22 cellular contexts compared by ENCODE assay signal in the genomic region with DNA sequence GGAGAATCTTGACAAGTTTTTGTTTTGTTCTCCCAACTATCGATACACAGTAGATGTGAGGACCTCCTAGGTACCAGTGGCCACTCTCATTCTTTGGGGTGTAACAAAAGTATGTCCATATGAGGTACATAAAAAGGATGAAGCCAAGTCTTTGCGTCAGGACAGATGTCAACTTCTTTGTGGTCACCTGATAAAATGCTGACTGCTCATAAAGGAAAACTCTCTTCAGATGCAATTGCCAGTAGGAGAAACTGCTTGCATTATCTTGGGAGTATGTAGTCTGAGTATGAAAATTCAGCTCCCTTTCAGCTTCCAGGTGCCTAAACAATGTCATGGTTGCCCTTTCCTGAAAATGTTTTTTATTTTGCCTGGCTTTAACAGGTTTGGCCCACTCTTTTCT.
"Had no signal": no experiment of that assay in that cellular context is flagged by ENCODE, and none has a peak within 500 bp of the region (broad histone marks: within the 10 kb centered on the region; RNA-seq: fewer than 3 reads in every experiment).

No MANE protein-coding gene starts in this region.

- H3K36me3 Mint-ChIP-seq: T-cell had no signal

- H3K4me2 ChIP-seq: KMS-11, SK-N-SH had no signal

- DNase-seq: Kasumi-1, MM.1S, NCI-H1048, NCI-H1105, NCI-H1436 treated with DMSO at 0.1 percent for 48 hours, NCI-H1694, NCI-H187 treated with DMSO at 0.1 percent for 48 hours, NCI-H2029 treated with DMSO at 0.1 percent for 48 hours, NCI-H2107, NCI-H2227 treated with DMSO at 0.1 percent for 48 hours, NCI-H524, NCI-H526 treated with DMSO at 0.1 percent for 48 hours, NCI-H748 treated with DMSO at 0.1 percent for 48 hours, SHP77, SK-N-SH, SW 1271, T-cell had no signal

- H3K27ac Mint-ChIP-seq: T-cell had no signal

- H3K9ac ChIP-seq: KMS-11, SK-N-SH had no signal

- H3K4me3 Mint-ChIP-seq: T-cell had no signal

- H3K9me3 ChIP-seq: SK-N-SH had no signal

- FAIRE-seq: HTR-8/SVneo, RCC 7860 had no signal

- ATAC-seq: T-cell had no signal

- H3K27ac ChIP-seq: HL-60, KMS-11, RWPE1 had no signal
